ENCODE assay signal across 1 cellular context in the genomic region with DNA sequence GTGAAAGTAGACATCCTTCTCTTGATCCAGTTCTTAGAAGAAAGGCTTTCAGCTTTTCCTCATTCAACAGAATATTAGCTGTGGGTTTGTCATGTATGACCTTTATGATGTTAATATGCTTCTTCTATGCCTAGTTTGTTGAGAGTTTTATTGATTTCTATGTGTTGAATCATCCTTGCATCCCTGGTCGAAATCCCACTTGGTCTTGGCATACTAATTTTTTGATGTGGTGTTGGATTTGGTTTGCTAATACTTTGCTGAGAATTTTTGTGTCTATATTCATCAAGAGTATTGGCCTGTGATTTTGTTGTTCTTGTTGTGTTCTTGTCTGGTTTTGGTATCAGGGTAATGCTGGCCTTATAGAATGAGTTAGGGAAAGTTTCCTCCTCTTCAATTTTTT.
TF ChIP-seq lines count a peak whose summit lies in the region.

No MANE protein-coding gene starts in this region.

TF ChIP-seq in SK-N-SH, 30 proteins besides CTCF, POLR2A, EP300 and RAD21:
- TF ChIP-seq SMC3 (IDR thresholded peaks at IDR 0.05; ENCODE audit: low read depth, low read length) (no peak), FOXM1 (IDR thresholded peaks at IDR 0.05; ENCODE audit: low read depth) (no peak), GATA2 (CRISPR knock-in tag; IDR thresholded peaks at IDR 0.05) (no peak), TEAD4 (IDR thresholded peaks at IDR 0.05; ENCODE audit: borderline replicate concordance, insufficient read depth) (no peak), RCOR1 (IDR thresholded peaks at IDR 0.05; ENCODE audit: low read length) (no peak), POLR2AphosphoS5 (IDR thresholded peaks at IDR 0.05; ENCODE audit: low read depth, low read length) (no peak), NRF1 (IDR thresholded peaks at IDR 0.05; ENCODE audit: low read depth, low read length) (no peak), FOXJ3 (CRISPR knock-in tag; IDR thresholded peaks at IDR 0.05) (no peak), FOSL2 (IDR thresholded peaks at IDR 0.05; ENCODE audit: borderline replicate concordance, low read depth) (no peak), RXRA (IDR thresholded peaks at IDR 0.05; ENCODE audit: borderline replicate concordance, low read depth) (no peak)
- TF ChIP-seq, protein P1, sequence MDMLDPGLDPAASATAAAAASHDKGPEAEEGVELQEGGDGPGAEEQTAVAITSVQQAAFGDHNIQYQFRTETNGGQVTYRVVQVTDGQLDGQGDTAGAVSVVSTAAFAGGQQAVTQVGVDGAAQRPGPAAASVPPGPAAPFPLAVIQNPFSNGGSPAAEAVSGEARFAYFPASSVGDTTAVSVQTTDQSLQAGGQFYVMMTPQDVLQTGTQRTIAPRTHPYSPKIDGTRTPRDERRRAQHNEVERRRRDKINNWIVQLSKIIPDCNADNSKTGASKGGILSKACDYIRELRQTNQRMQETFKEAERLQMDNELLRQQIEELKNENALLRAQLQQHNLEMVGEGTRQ (IDR thresholded peaks at IDR 0.05; ENCODE audit: borderline replicate concordance, low read depth, low read length), result no peak
